1 cellular context compared by ENCODE assay signal in genomic region chr1:209692296-209692695, GRCh38.
TF ChIP-seq lines count a peak whose summit lies in the region.

No MANE protein-coding gene starts in this region.

TF ChIP-seq in endothelial cell of umbilical vein, 7 proteins besides CTCF, POLR2A, EP300 and RAD21:
- TF ChIP-seq GATA2 (IDR thresholded peaks at IDR 0.05; ENCODE audit: insufficient read depth, insufficient read length, low read depth, low read length) = no peak
- no peak for TF ChIP-seq FOS (IDR thresholded peaks at IDR 0.05; ENCODE audit: borderline replicate concordance, insufficient read depth, low read length)
- TF ChIP-seq POLR2AphosphoS5 (IDR thresholded peaks at IDR 0.05; ENCODE audit: insufficient read depth, low read depth, low read length) = no peak
- no peak for TF ChIP-seq MAX (IDR thresholded peaks at IDR 0.05; ENCODE audit: insufficient read depth, insufficient read length)
- TF ChIP-seq MYC (IDR thresholded peaks at IDR 0.05; ENCODE audit: low read depth, low read length) = no peak
- TF ChIP-seq EZH2 (IDR thresholded peaks at IDR 0.05; ENCODE audit: borderline replicate concordance, low read depth, low read length, severe bottlenecking) = no peak
- no peak for TF ChIP-seq JUN (IDR thresholded peaks at IDR 0.05; ENCODE audit: borderline replicate concordance, insufficient read depth, insufficient read length, low read depth)
